ENCODE assay signal across 20 cellular contexts in the genomic region with DNA sequence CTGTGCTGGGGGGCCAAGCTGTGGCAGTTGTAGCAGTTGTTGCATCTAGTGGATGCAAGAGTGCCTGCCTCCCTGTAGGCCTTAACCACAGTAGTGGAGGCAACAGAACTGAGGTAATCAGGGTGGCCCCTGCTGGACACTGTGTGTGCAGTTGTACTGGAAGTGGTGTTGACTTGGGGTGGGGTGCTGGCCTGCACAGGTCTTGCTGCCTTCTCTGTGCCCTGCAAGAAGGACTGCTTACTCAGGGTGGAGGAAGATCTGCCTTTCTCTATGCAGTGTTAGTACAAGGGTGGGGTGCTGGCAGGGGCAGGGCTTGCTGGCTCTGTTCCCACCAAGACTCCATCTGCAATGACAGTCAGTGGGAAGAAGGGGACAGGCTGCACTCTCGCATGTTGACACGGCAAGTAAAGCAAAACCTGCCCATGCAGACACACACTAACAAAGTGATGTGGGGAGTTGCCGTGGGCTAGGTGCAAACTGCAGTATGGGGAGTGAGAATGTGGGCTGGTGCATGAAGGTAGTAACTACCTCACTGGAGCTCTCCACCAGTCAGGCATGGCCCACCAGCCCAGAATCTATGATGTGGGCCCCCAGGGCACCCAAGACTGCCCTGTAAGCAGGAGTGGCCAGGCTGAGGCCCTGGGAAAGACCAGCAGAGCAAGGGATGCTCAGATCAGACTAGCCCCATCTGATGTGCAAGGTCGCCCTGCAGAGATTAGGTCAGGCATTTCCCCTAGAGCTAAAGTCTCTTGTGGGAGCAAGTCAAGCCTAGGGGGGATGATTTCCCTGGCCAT.
"Had no signal": no experiment of that assay in that cellular context is flagged by ENCODE, and none has a peak within 500 bp of the region (broad histone marks: within the 10 kb centered on the region; RNA-seq: fewer than 3 reads in every experiment).

No MANE protein-coding gene starts in this region.

- H3K4me3 Mint-ChIP-seq: dendritic cell treated with granulocyte-macrophage colony-stimulating factor and Interleukin-4, amounts not matched to agents 40 ng/mL and 50 ng/mL, for 4 days; effector memory CD8-positive, alpha-beta T cell; immature natural killer cell; memory B cell; mesothelial cell of epicardium; natural killer cell; neural crest cell had no signal

- H3K4me1 Mint-ChIP-seq: immature natural killer cell, memory B cell, mesothelial cell of epicardium, natural killer cell, neural crest cell had no signal

- H3K9ac ChIP-seq: parathyroid adenoma had no signal

- H3K4me1 ChIP-seq: esophagus squamous epithelium, left ventricle myocardium inferior, lower lobe of right lung, parathyroid adenoma, prostate gland, right lobe of liver, tibial artery had no signal

- H3K4me3 ChIP-seq: esophagus squamous epithelium, left ventricle myocardium inferior, lower lobe of right lung, prostate gland, right lobe of liver, tibial artery had no signal

- H3K9me3 ChIP-seq: lower lobe of right lung, prostate gland, right lobe of liver, tibial artery had no signal

- H3K27ac ChIP-seq: esophagus squamous epithelium, left ventricle myocardium inferior, lower lobe of right lung, parathyroid adenoma, prostate gland, right lobe of liver, tibial artery had no signal

- H3K27ac Mint-ChIP-seq: dendritic cell treated with granulocyte-macrophage colony-stimulating factor and Interleukin-4, amounts not matched to agents 40 ng/mL and 50 ng/mL, for 4 days; effector memory CD8-positive, alpha-beta T cell; immature natural killer cell; memory B cell; mesothelial cell of epicardium; natural killer cell had no signal

- H2AFZ ChIP-seq: parathyroid adenoma had no signal

- H3K27me3 ChIP-seq: esophagus squamous epithelium, right lobe of liver, tibial artery had no signal

- H3K36me3 ChIP-seq: esophagus squamous epithelium, left ventricle myocardium inferior, lower lobe of right lung, prostate gland, right lobe of liver, tibial artery had no signal

- ATAC-seq: effector memory CD8-positive, alpha-beta T cell; left cardiac atrium; lower lobe of right lung; natural killer cell had no signal

- H3K27me3 Mint-ChIP-seq: dendritic cell treated with granulocyte-macrophage colony-stimulating factor and Interleukin-4, amounts not matched to agents 40 ng/mL and 50 ng/mL, for 4 days; effector memory CD8-positive, alpha-beta T cell; memory B cell had no signal

- DNase-seq: effector memory CD8-positive, alpha-beta T cell; esophagus squamous epithelium; foreskin fibroblast; immature natural killer cell; left cardiac atrium; left ventricle myocardium inferior; lower lobe of right lung; natural killer cell; nucleus accumbens; right lobe of liver; stimulated activated CD4-positive, alpha-beta T cell treated with anti-CD3 and anti-CD28 coated beads, Interleukin-2, amount 100 ng/mL, for 24 hours; stimulated activated CD4-positive, alpha-beta T cell treated with anti-CD3 and anti-CD28 coated beads, Interleukin-4, amount 100 ng/mL, for 4 hours; stimulated activated naive CD4-positive, alpha-beta T cell; tibial artery had no signal

- H3K36me3 Mint-ChIP-seq: memory B cell, mesothelial cell of epicardium had no signal
